Comparison of ENCODE assay signal across 25 cellular contexts in genomic region chr20:63257629-63258028, GRCh38. TPM values are rescaled to one million over a fixed set of nuclear protein-coding genes. Genes with fewer than 3 reads are reported as not detected.
DNase-seq lines count a peak whose midpoint lies in the region; ATAC-seq, FAIRE-seq and TF ChIP-seq lines count a peak whose summit lies in the region.
"Had no signal": no experiment of that assay in that cellular context is flagged by ENCODE, and none has a peak within 500 bp of the region (broad histone marks: within the 10 kb centered on the region; RNA-seq: fewer than 3 reads in every experiment).

No MANE protein-coding gene starts in this region.

- peak overlapping the region; percentile 39 for H3K4ac ChIP-seq in neuronal stem cell (ENCODE audit: low read length)

- H3K27me3 ChIP-seq in bronchial epithelial cell (ENCODE audit: control insufficient read depth, insufficient read depth, low read length) (peaks cover 20% of the 10 kb centered on the region), hepatocyte (peaks cover 24% of the 10 kb centered on the region), neuronal stem cell (ENCODE audit: control insufficient read depth in 3 of 3, insufficient read depth in 3 of 3, low read depth in 1 of 3, low read length in 3 of 3) (no peaks in the 10 kb centered on the region), tibial nerve (peaks cover 0 to 79% of the 10 kb centered on the region in 2 donors)

- peak overlapping the region; percentile 17 for H2AK5ac ChIP-seq in neuronal stem cell (ENCODE audit: low read depth, low read length)

- no peak overlapping the region for H4K8ac ChIP-seq in neuronal stem cell (ENCODE audit: low read depth, low read length)

- H3K9me3 ChIP-seq in hepatocyte (ENCODE audit: low read depth) (no peaks in the 10 kb centered on the region), neuronal stem cell (replicated peaks in 1 of 2; ENCODE audit: control insufficient read depth in 2 of 2, insufficient read depth in 1 of 2, low read depth in 1 of 2, low read length in 2 of 2) (peaks cover 0 to 18% of the 10 kb centered on the region in 2 donors), tibial nerve (no peaks in the 10 kb centered on the region)

- DNase-seq in stimulated activated naive CD8-positive, alpha-beta T cell treated with anti-CD3 and anti-CD28 coated beads, Interleukin-15, Interleukin-2, amounts not matched to agents 100 U/mL and 50 U/mL, for 24 hours, result no peak
- no peak for DNase-seq in bronchial epithelial cell (ENCODE audit: low read depth)
- DNase-seq in hepatocyte (ENCODE audit: low spot score), result no peak
- DNase-seq in neuronal stem cell (ENCODE audit: low spot score), result no peak
- no peak for DNase-seq in tibial nerve (ENCODE audit: low spot score in 2 of 2)
- DNase-seq: 8988T; C1 segment of cervical spinal cord; CD4-positive, CD25-positive, alpha-beta regulatory T cell; CD8-positive, alpha-beta memory T cell; COR-L47; DMS 273 treated with DMSO at 0.1 percent for 48 hours; DMS53; DND-41; EL; H7 had no signal

- TF ChIP-seq POLR2A in tibial nerve (IDR thresholded peaks at IDR 0.05), result no peak

- no peak for TF ChIP-seq EP300 in tibial nerve (IDR thresholded peaks at IDR 0.05)

- peak; percentile 97 for FAIRE-seq in bronchial epithelial cell (lab: Jason Lieb, UNC)
- FAIRE-seq: GM12878, HepG2 had no signal

- WGBS in hepatocyte (ENCODE audit: low lambda C conversion rate, missing lambda C conversion rate), result 85% methylated on average over 10 of the region's 13 CpGs
- no CpG with 5 or more reads among the region's 13 CpGs for WGBS in neuronal stem cell (ENCODE audit: extremely low coverage in 2 of 2, insufficient read length in 2 of 2, insufficient replicate concordance in 1 of 2), 2 donors
- WGBS in tibial nerve, 2 donors, result 83 to 86% methylated on average over 12 to 13 of the region's 13 CpGs

- no peaks in the 10 kb centered on the region for H3K9me3 Mint-ChIP-seq in stimulated activated naive CD8-positive, alpha-beta T cell treated with anti-CD3 and anti-CD28 coated beads, Interleukin-15, Interleukin-2, amounts not matched to agents 100 ng/mL and 50 ng/mL, for 24 hours
- H3K9me3 Mint-ChIP-seq: CD4-positive, CD25-positive, alpha-beta regulatory T cell; CD8-positive, alpha-beta memory T cell; GM23338; IgD-negative memory B cell had no signal

- no peak overlapping the region for H2BK5ac ChIP-seq in neuronal stem cell (ENCODE audit: low read length)

- peak overlapping the region; percentile 86 for H2BK12ac ChIP-seq in neuronal stem cell (ENCODE audit: low read length)

- H2AFZ ChIP-seq in hepatocyte, result no peak overlapping the region
- no peak overlapping the region for H2AFZ ChIP-seq in neuronal stem cell (ENCODE audit: low read length)
- H2AFZ ChIP-seq: GM23338 had no signal

- no peaks in the 10 kb centered on the region for H3K79me2 ChIP-seq in hepatocyte

- H3K23ac ChIP-seq in neuronal stem cell (ENCODE audit: low read depth, low read length, poor library complexity), result peak overlapping the region; percentile 46

- H3K4me1 ChIP-seq in hepatocyte (ENCODE audit: insufficient read depth) (peaks cover 64% of the 10 kb centered on the region), neuronal stem cell (ENCODE audit: control insufficient read depth in 2 of 2, insufficient read depth in 1 of 2, low read depth in 1 of 2, low read length in 2 of 2) (peaks cover 39 to 46% of the 10 kb centered on the region in 2 donors), tibial nerve (peaks cover 0 to 42% (median 8%) of the 10 kb centered on the region in 4 donors)

- H3K4me2 ChIP-seq in hepatocyte (no peak overlapping the region), neuronal stem cell (ENCODE audit: insufficient read depth, low read length, poor library complexity, severe bottlenecking) (no peak overlapping the region)
- H3K4me2 ChIP-seq: GM23338 had no signal

- H3K27me3 Mint-ChIP-seq in stimulated activated naive CD8-positive, alpha-beta T cell treated with anti-CD3 and anti-CD28 coated beads, Interleukin-15, Interleukin-2, amounts not matched to agents 100 ng/mL and 50 ng/mL, for 24 hours, result peaks cover 39% of the 10 kb centered on the region

- H3K18ac ChIP-seq in neuronal stem cell (ENCODE audit: low read length), result no peak overlapping the region

- no peak overlapping the region for H2BK120ac ChIP-seq in neuronal stem cell (ENCODE audit: low read depth, low read length)

- TF ChIP-seq CTCF in bronchial epithelial cell (IDR thresholded peaks at IDR 0.05; ENCODE audit: insufficient read depth, low read length, severe bottlenecking), result no peak
- no peak for TF ChIP-seq CTCF in hepatocyte (IDR thresholded peaks at IDR 0.05; ENCODE audit: poor library complexity)
- no peak for TF ChIP-seq CTCF in tibial nerve (IDR thresholded peaks at IDR 0.05)

- H3K36me3 ChIP-seq in bronchial epithelial cell (ENCODE audit: control insufficient read depth, insufficient read depth, low read length) (no peaks in the 10 kb centered on the region), hepatocyte (replicated peaks; ENCODE audit: insufficient read depth, low read depth) (no peaks in the 10 kb centered on the region), neuronal stem cell (replicated peaks in 1 of 2; ENCODE audit: control insufficient read depth in 2 of 2, insufficient read depth in 2 of 2, low read length in 2 of 2) (peaks cover 0 to 1% of the 10 kb centered on the region in 2 donors), tibial nerve (no peaks in the 10 kb centered on the region)

- H3K27ac ChIP-seq in hepatocyte (peak overlapping the region; percentile 93), neuronal stem cell (replicated peaks; ENCODE audit: low read length) (no peak overlapping the region), tibial nerve (no peak overlapping the region)

- H3K27ac Mint-ChIP-seq in stimulated activated naive CD8-positive, alpha-beta T cell treated with anti-CD3 and anti-CD28 coated beads, Interleukin-15, Interleukin-2, amounts not matched to agents 100 ng/mL and 50 ng/mL, for 24 hours, result peak overlapping the region; percentile 37
- H3K27ac Mint-ChIP-seq: CD4-positive, CD25-positive, alpha-beta regulatory T cell; CD8-positive, alpha-beta memory T cell; GM23338; IgD-negative memory B cell had no signal

- no peaks in the 10 kb centered on the region for H3K36me3 Mint-ChIP-seq in stimulated activated naive CD8-positive, alpha-beta T cell treated with anti-CD3 and anti-CD28 coated beads, Interleukin-15, Interleukin-2, amounts not matched to agents 100 ng/mL and 50 ng/mL, for 24 hours (ENCODE audit: low read depth)
- H3K36me3 Mint-ChIP-seq: CD4-positive, CD25-positive, alpha-beta regulatory T cell had no signal

- H3K4me3 Mint-ChIP-seq in stimulated activated naive CD8-positive, alpha-beta T cell treated with anti-CD3 and anti-CD28 coated beads, Interleukin-15, Interleukin-2, amounts not matched to agents 100 ng/mL and 50 ng/mL, for 24 hours, result no peak overlapping the region
- H3K4me3 Mint-ChIP-seq: CD4-positive, CD25-positive, alpha-beta regulatory T cell; CD8-positive, alpha-beta memory T cell; GM23338 had no signal

- H3K79me1 ChIP-seq in neuronal stem cell (ENCODE audit: low read depth, low read length), result peaks cover 4% of the 10 kb centered on the region

- no peak overlapping the region for H2BK15ac ChIP-seq in neuronal stem cell (ENCODE audit: low read length)

- no peak overlapping the region for H3K4me3 ChIP-seq in bronchial epithelial cell (ENCODE audit: low read depth, low read length)
- no peak overlapping the region for H3K4me3 ChIP-seq in hepatocyte
- no peak overlapping the region for H3K4me3 ChIP-seq in neuronal stem cell (ENCODE audit: low read length in 2 of 2)
- no peak overlapping the region for H3K4me3 ChIP-seq in tibial nerve
- H3K4me3 ChIP-seq: GM12878, GM23338 had no signal

- peak overlapping the region; percentile 78 for H3K9ac ChIP-seq in neuronal stem cell (ENCODE audit: low read depth, low read length, poor library complexity)

- H4K20me1 ChIP-seq in hepatocyte (ENCODE audit: insufficient read depth, poor library complexity, severe bottlenecking), result no peaks in the 10 kb centered on the region

- H3K9me2 ChIP-seq in hepatocyte (replicated peaks; ENCODE audit: insufficient read depth), result no peaks in the 10 kb centered on the region

- H3K14ac ChIP-seq in neuronal stem cell (ENCODE audit: low read length), result no peak overlapping the region

- no peaks in the 10 kb centered on the region for H3K4me1 Mint-ChIP-seq in stimulated activated naive CD8-positive, alpha-beta T cell treated with anti-CD3 and anti-CD28 coated beads, Interleukin-15, Interleukin-2, amounts not matched to agents 100 ng/mL and 50 ng/mL, for 24 hours (ENCODE audit: low read depth)

- H4K91ac ChIP-seq in neuronal stem cell (ENCODE audit: low read depth, low read length, poor library complexity), result no peak overlapping the region

- ATAC-seq in stimulated activated naive CD8-positive, alpha-beta T cell treated with anti-CD3 and anti-CD28 coated beads, Interleukin-15, Interleukin-2, amounts not matched to agents 100 U/mL and 50 U/mL, for 24 hours, result no peak
- ATAC-seq in GM21576 (IDR thresholded peaks at IDR 0.05; ENCODE audit: unreplicated experiment) (no peak), GM21360 (IDR thresholded peaks at IDR 0.05; ENCODE audit: unreplicated experiment) (no peak)
- ATAC-seq: GM12878, GM23338, HepG2 had no signal

RNA-seq across cellular contexts. Expression of gene NKAIN4, which starts 3.4 kb away (rescaled TPM):
- total RNA-seq in bronchial epithelial cell, result 0.13 and 1.1 TPM in 2 replicates
- 13.5 and 23.0 TPM in 2 replicates for total RNA-seq in hepatocyte
- polyA plus RNA-seq in hepatocyte, result 21.0 and 22.9 TPM in 2 replicates
- 39.2 TPM for polyA plus RNA-seq in neuronal stem cell (2013, experiment 1 of 2)
- 40.2 TPM for polyA plus RNA-seq in neuronal stem cell (2013, experiment 2 of 2)
- total RNA-seq in tibial nerve, result 1 to 10 TPM; 1.2 to 7.2 (median 3.1) TPM
- total RNA-seq: A673; CD4-positive, CD25-positive, alpha-beta regulatory T cell; CD8-positive, alpha-beta memory T cell; GM12878; HepG2 had no signal
- polyA plus RNA-seq: AG04450; CD4-positive, CD25-positive, alpha-beta regulatory T cell; CD8-positive, alpha-beta memory T cell; HepG2; IgD-negative memory B cell had no signal

RNA-seq across cellular contexts. Expression of gene ARFGAP1, which starts 15.0 kb away (rescaled TPM):
- total RNA-seq in bronchial epithelial cell, result 48.8 and 49.2 TPM in 2 replicates
- total RNA-seq in hepatocyte, result 54.9 and 78.2 TPM in 2 replicates
- polyA plus RNA-seq in hepatocyte, result 99.0 and 134 TPM in 2 replicates
- 60.7 TPM for polyA plus RNA-seq in neuronal stem cell (2013, experiment 1 of 2)
- polyA plus RNA-seq in neuronal stem cell (2013, experiment 2 of 2), result 56.3 TPM
- total RNA-seq in tibial nerve, result 100 to 1,000 TPM in 1 of 4 donors, 10 to 100 TPM in 3; 55.3 to 124 (median 68.6) TPM

RNA-seq across cellular contexts. Expression of gene BIRC7, which starts 21.9 kb away (rescaled TPM):
- total RNA-seq in bronchial epithelial cell, result not detected in 2 replicates
- 0.43 TPM in 1 of 2 replicates, not detected in the other for total RNA-seq in hepatocyte
- 2.0 and 2.1 TPM in 2 replicates for polyA plus RNA-seq in hepatocyte
- 0.03 TPM for polyA plus RNA-seq in neuronal stem cell (2013, experiment 1 of 2)
- polyA plus RNA-seq in neuronal stem cell (2013, experiment 2 of 2), result 0.06 TPM
- total RNA-seq in tibial nerve, result 10 to 100 TPM; 29.4 to 53.1 (median 42.2) TPM
- total RNA-seq: A673; CD4-positive, CD25-positive, alpha-beta regulatory T cell; CD8-positive, alpha-beta memory T cell; GM12878; H7 had no signal
- polyA plus RNA-seq: AG04450; CD4-positive, CD25-positive, alpha-beta regulatory T cell; CD8-positive, alpha-beta memory T cell; IgD-negative memory B cell had no signal

RNA-seq across cellular contexts. Expression of gene COL20A1, which starts 35.4 kb away (rescaled TPM):
- total RNA-seq in bronchial epithelial cell (not detected in 2 replicates), hepatocyte (not detected in 2 replicates), tibial nerve (under 1 TPM in 2 of 4 donors, not detected in 2; 0.20 to 0.44 TPM)
- polyA plus RNA-seq in hepatocyte, result not detected in 2 replicates
- polyA plus RNA-seq in neuronal stem cell (2013, experiment 1 of 2), result 0.13 TPM
- 0.08 TPM for polyA plus RNA-seq in neuronal stem cell (2013, experiment 2 of 2)
- total RNA-seq: A673, G401, GM12878, HepG2 had no signal
- polyA plus RNA-seq: AG04450; CD4-positive, CD25-positive, alpha-beta regulatory T cell; CD8-positive, alpha-beta memory T cell; GM12878; HepG2; IgD-negative memory B cell had no signal

RNA-seq across cellular contexts. Expression of gene YTHDF1, which starts 41.7 kb away (rescaled TPM):
- total RNA-seq in bronchial epithelial cell (24.6 and 27.1 TPM in 2 replicates), hepatocyte (35.9 and 36.0 TPM in 2 replicates), tibial nerve (10 to 100 TPM; 20.7 to 25.5 (median 23.3) TPM)
- 51.2 and 57.4 TPM in 2 replicates for polyA plus RNA-seq in hepatocyte
- polyA plus RNA-seq in neuronal stem cell (2013, experiment 1 of 2), result 33.5 TPM
- polyA plus RNA-seq in neuronal stem cell (2013, experiment 2 of 2), result 33.7 TPM

Comparison
In these comparisons a context has a peak if more than half of its experiments do, and no peak if none do; other contexts are left out.
1. RNA of gene BIRC7, which starts 21.9 kb away (total RNA-seq): 29.4 to 53.1 TPM in tibial nerve; 0.43 TPM in hepatocyte and not detected in bronchial epithelial cell; every median in the first group is over 10 times any median in the second.